ENCODE assay signal across 9 cellular contexts in genomic region chr14:95516554-95517209, GRCh38. TPM values are rescaled to one million over a fixed set of nuclear protein-coding genes. Genes with fewer than 3 reads are reported as not detected.
A peak's percentile ranks its signal among the peaks of the same experiment; 100 is the strongest.
DNase-seq lines count a peak whose midpoint lies in the region; ATAC-seq, FAIRE-seq and TF ChIP-seq lines count a peak whose summit lies in the region.
"Had no signal": no experiment of that assay in that cellular context is flagged by ENCODE, and none has a peak within 500 bp of the region (broad histone marks: within the 10 kb centered on the region; RNA-seq: fewer than 3 reads in every experiment).

A gene with protein sequence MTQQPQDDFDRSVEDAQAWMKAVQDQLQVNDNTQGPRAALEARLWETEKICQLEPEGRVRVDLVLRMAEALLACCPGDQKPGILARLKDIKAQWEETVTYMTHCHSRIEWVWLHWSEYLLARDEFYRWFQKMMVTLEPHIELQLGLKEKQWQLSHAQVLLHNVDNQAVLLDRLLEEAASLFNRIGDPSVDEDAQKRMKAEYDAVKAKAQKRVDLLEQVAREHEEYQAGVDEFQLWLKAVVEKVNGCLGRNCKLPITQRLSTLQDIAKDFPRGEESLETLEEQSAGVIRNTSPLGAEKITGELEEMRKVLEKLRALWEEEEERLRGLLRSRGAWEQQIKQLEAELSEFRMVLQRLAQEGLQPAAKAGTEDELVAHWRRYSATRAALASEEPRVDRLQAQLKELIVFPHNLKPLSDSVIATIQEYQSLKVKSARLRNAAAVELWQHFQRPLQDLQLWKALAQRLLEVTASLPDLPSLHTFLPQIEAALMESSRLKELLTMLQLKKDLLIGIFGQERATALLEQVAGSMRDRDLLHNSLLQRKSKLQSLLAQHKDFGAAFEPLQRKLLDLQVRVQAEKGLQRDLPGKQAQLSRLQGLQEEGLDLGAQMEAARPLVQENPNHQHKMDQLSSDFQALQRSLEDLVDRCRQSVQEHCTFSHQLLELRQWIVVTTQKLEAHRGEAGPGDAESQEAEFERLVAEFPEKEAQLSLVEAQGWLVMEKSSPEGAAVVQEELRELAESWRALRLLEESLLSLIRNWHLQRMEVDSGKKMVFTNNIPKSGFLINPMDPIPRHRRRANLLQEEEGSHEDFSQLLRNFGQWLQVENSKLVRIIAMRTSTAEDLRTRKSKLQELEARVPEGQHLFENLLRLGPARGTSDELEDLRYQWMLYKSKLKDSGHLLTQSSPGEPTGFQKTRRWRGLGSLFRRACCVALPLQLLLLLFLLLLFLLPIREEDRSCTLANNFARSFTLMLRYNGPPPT (minus strand): TSS chr14:95516650. CDS start chr14:95475821, 40,829 bp downstream.

- in situ Hi-C loops in K562 (cut with MboI): no loop called here

- H4K20me1 ChIP-seq in K562 (replicated peaks; ENCODE audit: control insufficient read depth, insufficient read depth, low read length): no peaks in the 10 kb centered on the region

- DNase-seq in NOMO-1 treated with DMSO at 0.1 percent for 48 hours (lab: John Stamatoyannopoulos, UW; ENCODE audit: unreplicated experiment): peak; percentile 21
- DNase-seq in NOMO-1 treated with dmso at 0.1 percent for 144 hours (lab: John Stamatoyannopoulos, UW; ENCODE audit: unreplicated experiment): no peak
- DNase-seq in SJCRH30: peak; percentile 70
- DNase-seq in K562 (ENCODE audit: extremely low read depth in 1 of 4, low spot score in 3 of 4): peak in 3 of 4 experiments; percentile 80 to 93 (median 90)
- DNase-seq in small intestine: peak; percentile 72
- DNase-seq in glomerular visceral epithelial cell (ENCODE audit: extremely low spot score): no peak

- H3K4me1 ChIP-seq in SJCRH30: peaks cover 23% of the 10 kb centered on the region
- peaks cover 17 to 27% of the 10 kb centered on the region in 2 experiments for H3K4me1 ChIP-seq in K562 (replicated peaks in 1 of 2; ENCODE audit: control insufficient read depth in 2 of 2, insufficient read depth in 2 of 2, low read length in 2 of 2)
- peaks cover 14% of the 10 kb centered on the region for H3K4me1 ChIP-seq in iPS-18a (ENCODE audit: control insufficient read depth, low read depth, low read length)
- H3K4me1 ChIP-seq in small intestine (ENCODE audit: control insufficient read depth in 2 of 2, insufficient read depth in 1 of 2, low read depth in 1 of 2, low read length in 1 of 2): peaks cover 7 to 30% of the 10 kb centered on the region in 2 donors

- no TSS peak for BruUV-seq in K562 (replicated peaks; lab: Mats Ljungman, UMichigan)

- peak; percentile 39 for ATAC-seq in HG02970 (IDR thresholded peaks at IDR 0.05; ENCODE audit: low FRiP score, unreplicated experiment)
- peak; percentile 93 for ATAC-seq in K562

- H3K27me3 ChIP-seq in SJCRH30 (no peaks in the 10 kb centered on the region), K562 (ENCODE audit: control insufficient read depth in 2 of 2, insufficient read depth in 2 of 2, low read length in 2 of 2) (no peaks in the 10 kb centered on the region), iPS-18a (ENCODE audit: control insufficient read depth, insufficient read depth, low read length) (peaks cover 42% of the 10 kb centered on the region), small intestine (ENCODE audit: control insufficient read depth in 2 of 2, insufficient read depth in 2 of 2, low read length in 2 of 2) (no peaks in the 10 kb centered on the region)

- TF ChIP-seq RAD21 in K562 (CRISPR knock-in tag; conservative IDR thresholded peaks at IDR 0.05 in 1 of 2, IDR thresholded peaks at IDR 0.05 in 1 of 2): no peak

- H3K79me2 ChIP-seq in K562 (ENCODE audit: control insufficient read depth, insufficient read depth, low read length): no peaks in the 10 kb centered on the region

- CTCF ChIA-PET in K562 (lab: Yijun Ruan, JAX; ENCODE audit: low intra/inter-chr PET ratio): no interaction called here

- peak within 1 kb of the TSS; percentile 79 for H3K4me3 ChIP-seq in SJCRH30
- peak within 1 kb of the TSS; percentile 42 for H3K4me3 ChIP-seq in K562
- H3K4me3 ChIP-seq in iPS-18a (ENCODE audit: low read length): peak within 1 kb of the TSS; percentile 49
- H3K4me3 ChIP-seq in small intestine (ENCODE audit: low read depth in 1 of 2, low read length in 2 of 2): peak within 1 kb of the TSS; percentile 66 to 68

- peak within 1 kb of the TSS; percentile 81 for H2AFZ ChIP-seq in K562 (ENCODE audit: low read depth, low read length)

- peak within 1 kb of the TSS; percentile 78 for H3K4me2 ChIP-seq in K562 (ENCODE audit: insufficient read depth, low read length)

- TF ChIP-seq EP300 in K562 (IDR thresholded peaks at IDR 0.05; ENCODE audit: low read length): no peak

- peak within 1 kb of the TSS; percentile 48 to 85 for H3K9ac ChIP-seq in K562 (ENCODE audit: insufficient read depth in 1 of 2, low read depth in 2 of 2, low read length in 2 of 2)
- no peak within 1 kb of the TSS for H3K9ac ChIP-seq in iPS-18a (ENCODE audit: low read length)

- intact Hi-C loops in K562 (cut with micrococcal nuclease): no loop called here

- FAIRE-seq in K562 (lab: Jason Lieb, UNC) (no peak), small intestine (lab: Jason Lieb, UNC) (no peak)
- FAIRE-seq: G401.6 had no signal

- TF ChIP-seq POLR2A in K562 (conservative IDR thresholded peaks at IDR 0.05): no peak

- no peaks in the 10 kb centered on the region for H3K9me1 ChIP-seq in K562 (ENCODE audit: control insufficient read depth, insufficient read depth, low read length)

- H3K9me3 ChIP-seq in SJCRH30 (replicated peaks) (no peaks in the 10 kb centered on the region), K562 (replicated peaks; ENCODE audit: control insufficient read depth, insufficient read depth, low read depth, low read length) (no peaks in the 10 kb centered on the region), iPS-18a (ENCODE audit: control insufficient read depth, low read depth, low read length) (no peaks in the 10 kb centered on the region), small intestine (ENCODE audit: control insufficient read depth, low read depth) (no peaks in the 10 kb centered on the region)

- no peak for TF ChIP-seq CTCF in K562 (IDR thresholded peaks at IDR 0.05 in 2 of 3, conservative IDR thresholded peaks at IDR 0.05 in 1 of 3; ENCODE audit: insufficient read depth in 2 of 3, low read depth in 1 of 3, low read length in 3 of 3)

- H3K27ac ChIP-seq in SJCRH30: peak within 1 kb of the TSS; percentile 91
- H3K27ac ChIP-seq in K562 (ENCODE audit: extremely low read depth, low read depth, low read length): no peak within 1 kb of the TSS; the same call in 2 of the 3 replicates
- H3K27ac ChIP-seq in iPS-18a (ENCODE audit: low read length): no peak within 1 kb of the TSS
- peak within 1 kb of the TSS; percentile 56 to 70 for H3K27ac ChIP-seq in small intestine (ENCODE audit: low read depth in 1 of 2, low read length in 1 of 2)

- H3K36me3 ChIP-seq in SJCRH30 (peaks cover 5% of the 10 kb centered on the region; the same call in 1 of the 2 replicates), K562 (ENCODE audit: control insufficient read depth, insufficient read depth, low read length) (no peaks in the 10 kb centered on the region), iPS-18a (ENCODE audit: control insufficient read depth, low read depth, low read length) (no peaks in the 10 kb centered on the region), small intestine (ENCODE audit: control insufficient read depth in 2 of 2, insufficient read depth in 2 of 2, low read length in 2 of 2) (no peaks in the 10 kb centered on the region)

- POLR2A ChIA-PET in K562 (lab: Yijun Ruan, JAX): interaction anchor here (0.5 kb wide), 1 partner anchor 487 kb away, joined by 3 read pairs; no protein-coding TSS in a partner anchor

- no CpG with 5 or more reads among the region's 62 CpGs for WGBS in K562 (ENCODE audit: insufficient coverage, low coverage, missing lambda C conversion rate)
- WGBS in small intestine, 3 donors: 7 to 8% (median 7%) methylated on average over 16 to 62 of the region's 62 CpGs

TF ChIP-seq in K562, 482 proteins besides CTCF, POLR2A, EP300 and RAD21 (continues in another document):
- TF ChIP-seq SETDB1 (IDR thresholded peaks at IDR 0.05; ENCODE audit: low read length) (no peak), CCNT2 (IDR thresholded peaks at IDR 0.05; ENCODE audit: borderline replicate concordance, extremely low read depth, insufficient read length, low read depth, low read length) (peak; percentile 21), CXXC5 (CRISPR knock-in tag; IDR thresholded peaks at IDR 0.05) (peak; percentile 34)
- TF ChIP-seq, protein P1, sequence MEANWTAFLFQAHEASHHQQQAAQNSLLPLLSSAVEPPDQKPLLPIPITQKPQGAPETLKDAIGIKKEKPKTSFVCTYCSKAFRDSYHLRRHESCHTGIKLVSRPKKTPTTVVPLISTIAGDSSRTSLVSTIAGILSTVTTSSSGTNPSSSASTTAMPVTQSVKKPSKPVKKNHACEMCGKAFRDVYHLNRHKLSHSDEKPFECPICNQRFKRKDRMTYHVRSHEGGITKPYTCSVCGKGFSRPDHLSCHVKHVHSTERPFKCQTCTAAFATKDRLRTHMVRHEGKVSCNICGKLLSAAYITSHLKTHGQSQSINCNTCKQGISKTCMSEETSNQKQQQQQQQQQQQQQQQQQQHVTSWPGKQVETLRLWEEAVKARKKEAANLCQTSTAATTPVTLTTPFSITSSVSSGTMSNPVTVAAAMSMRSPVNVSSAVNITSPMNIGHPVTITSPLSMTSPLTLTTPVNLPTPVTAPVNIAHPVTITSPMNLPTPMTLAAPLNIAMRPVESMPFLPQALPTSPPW (CRISPR knock-in tag; IDR thresholded peaks at IDR 0.05): peak; percentile 52; the same call in 1 of the 2 replicates

RNA-seq across cellular contexts. Expression of the gene that starts here (rescaled TPM):
- 34.1 and 34.5 TPM in 2 replicates for total RNA-seq in SJCRH30 (2014; rRNA removed; shearing (Covaris generic))
- 2.1 and 2.6 TPM in 2 replicates for total RNA-seq in K562 (2011; cell fraction: chromatin; rRNA removed; ENCODE audit: low replicate concordance)
- 1.2 and 1.3 TPM in 2 replicates for total RNA-seq in K562 (2011; cell fraction: nucleolus; rRNA removed)
- 1.8 and 2.3 TPM in 2 replicates for total RNA-seq in K562 (2011; cell fraction: nucleoplasm; rRNA removed)
- total RNA-seq in K562 (2014; rRNA removed): 0.94 and 2.7 TPM in 2 replicates
- total RNA-seq in K562 (2014; rRNA removed; fragmentation: Illumina TruSeq; extraction: Trizol): 0.55 and 0.67 TPM in 2 replicates
- 0.47 and 0.79 TPM in 2 replicates for total RNA-seq in K562 (2015; rRNA removed; fragmentation: Illumina TruSeq; extraction: Trizol)
- total RNA-seq in K562 (2021): 2.2 and 3.1 TPM in 2 replicates
- polyA plus RNA-seq in K562 (2011; rRNA removed): 0.15 and 0.95 TPM in 2 replicates
- 0.10 and 0.47 TPM in 2 replicates for polyA plus RNA-seq in K562 (2011; cell fraction: cytosol; rRNA removed)
- polyA plus RNA-seq in K562 (2011; cell fraction: nucleus; rRNA removed): 0.40 and 1.4 TPM in 2 replicates
- polyA plus RNA-seq in K562 (2012): 1.1 and 2.8 TPM in 2 replicates
- polyA plus RNA-seq in K562 (2014; fragmentation: Illumina TruSeq; extraction: Trizol): 0.61 and 0.71 TPM in 2 replicates
- polyA plus RNA-seq in K562 (2014; fragmentation: Nextera tagmentation; extraction: Ambion mirVana): under 1 TPM; 0.04 to 0.08 TPM
- polyA plus RNA-seq in K562 (2014; rRNA removed): 1.7 and 1.8 TPM in 2 replicates
- 0.14 and 1.0 TPM in 2 replicates for polyA minus RNA-seq in K562 (2011; rRNA and poly(A)+ RNA removed)
- polyA minus RNA-seq in K562 (2011; cell fraction: cytosol; rRNA and poly(A)+ RNA removed): 0.82 TPM in 1 of 2 replicates, not detected in the other
- polyA minus RNA-seq in K562 (2011; cell fraction: nucleus; rRNA and poly(A)+ RNA removed): 0.13 and 2.0 TPM in 2 replicates
- polyA plus RNA-seq in small intestine: 1 to 10 TPM in 2 of 3 donors, under 1 TPM in 1; 0.81 to 5.0 (median 1.8) TPM

Comparison
In these comparisons a context has a peak if more than half of its experiments do, and no peak if none do; other contexts are left out.
1. DNase-seq: peak in NOMO-1 treated with DMSO at 0.1 percent for 48 hours (single experiment), SJCRH30 (2 of 2), K562 (3 of 4) and small intestine (single experiment); none in NOMO-1 treated with dmso at 0.1 percent for 144 hours (single experiment) and glomerular visceral epithelial cell (single experiment).
2. H3K27ac ChIP-seq: peak in SJCRH30 (single experiment) and small intestine (2 of 2); none in K562 (single experiment) and iPS-18a (single experiment).
3. Peak in every context shown above with its lines, with median percentiles within 50 percentile points of each other: H3K4me3 ChIP-seq.